ENCODE assay signal across 8 cellular contexts in genomic region chr14:76955575-76956252, GRCh38.
A peak's percentile ranks its signal among the peaks of the same experiment; 100 is the strongest.
DNase-seq lines count a peak whose midpoint lies in the region; ATAC-seq lines count a peak whose summit lies in the region.

No MANE protein-coding gene starts in this region.

- H3K36me3 ChIP-seq in SJSA1: no peaks in the 10 kb centered on the region

- peak; percentile 67 for DNase-seq in NCI-H2196 treated with DMSO at 0.1 percent for 48 hours (lab: John Stamatoyannopoulos, UW; ENCODE audit: unreplicated experiment)
- no peak for DNase-seq in NCI-H2196 (lab: John Stamatoyannopoulos, UW; ENCODE audit: unreplicated experiment)
- peak in 1 of 2 experiments; percentile 74 for DNase-seq in SJSA1 (ENCODE audit: low read depth in 1 of 2, low spot score in 2 of 2)
- DNase-seq in stimulated activated CD4-positive, alpha-beta T cell treated with anti-CD3 and anti-CD28 coated beads, Interleukin-15, amount 100 ng/mL, for 1 hour (ENCODE audit: low read depth in 1 of 2, low spot score in 1 of 2): peak; percentile 27 to 35
- DNase-seq in epidermal melanocyte (ENCODE audit: insufficient read length, low spot score): no peak

- WGBS in adipose tissue, 3 donors: 15 to 27% (median 17%) methylated on average over 10 of the region's 10 CpGs

- H3K27me3 ChIP-seq in SJSA1 (replicated peaks): no peaks in the 10 kb centered on the region

- peaks cover 80% of the 10 kb centered on the region for H3K4me1 ChIP-seq in SJSA1 (replicated peaks)

- peak; percentile 27 for ATAC-seq in HG03139 (IDR thresholded peaks at IDR 0.05; ENCODE audit: unreplicated experiment)

- peak overlapping the region; percentile 87 for H3K27ac ChIP-seq in SJSA1
- H3K27ac ChIP-seq in adipose tissue (ENCODE audit: low read depth, low read length): peak overlapping the region; percentile 97

- H3K4me3 ChIP-seq in SJSA1: peak overlapping the region; percentile 12; the same call in 1 of the 2 replicates
- H3K4me3 ChIP-seq in iPS-18c (ENCODE audit: insufficient read depth, low read depth, low read length): peak overlapping the region; percentile 36; the same call in 1 of the 2 replicates

- H3K9me3 ChIP-seq in SJSA1 (replicated peaks): no peaks in the 10 kb centered on the region
- H3K9me3 ChIP-seq in iPS-18c (ENCODE audit: control insufficient read depth, insufficient read depth, low read length): no peaks in the 10 kb centered on the region

Comparison
In these comparisons a context has a peak if more than half of its experiments do, and no peak if none do; other contexts are left out.
1. DNase-seq: peak in NCI-H2196 treated with DMSO at 0.1 percent for 48 hours (single experiment) and stimulated activated CD4-positive, alpha-beta T cell treated with anti-CD3 and anti-CD28 coated beads, Interleukin-15, amount 100 ng/mL, for 1 hour (2 of 2); none in NCI-H2196 (single experiment) and epidermal melanocyte (single experiment).